Comparison of ENCODE assay signal across 8 cellular contexts in the genomic region with DNA sequence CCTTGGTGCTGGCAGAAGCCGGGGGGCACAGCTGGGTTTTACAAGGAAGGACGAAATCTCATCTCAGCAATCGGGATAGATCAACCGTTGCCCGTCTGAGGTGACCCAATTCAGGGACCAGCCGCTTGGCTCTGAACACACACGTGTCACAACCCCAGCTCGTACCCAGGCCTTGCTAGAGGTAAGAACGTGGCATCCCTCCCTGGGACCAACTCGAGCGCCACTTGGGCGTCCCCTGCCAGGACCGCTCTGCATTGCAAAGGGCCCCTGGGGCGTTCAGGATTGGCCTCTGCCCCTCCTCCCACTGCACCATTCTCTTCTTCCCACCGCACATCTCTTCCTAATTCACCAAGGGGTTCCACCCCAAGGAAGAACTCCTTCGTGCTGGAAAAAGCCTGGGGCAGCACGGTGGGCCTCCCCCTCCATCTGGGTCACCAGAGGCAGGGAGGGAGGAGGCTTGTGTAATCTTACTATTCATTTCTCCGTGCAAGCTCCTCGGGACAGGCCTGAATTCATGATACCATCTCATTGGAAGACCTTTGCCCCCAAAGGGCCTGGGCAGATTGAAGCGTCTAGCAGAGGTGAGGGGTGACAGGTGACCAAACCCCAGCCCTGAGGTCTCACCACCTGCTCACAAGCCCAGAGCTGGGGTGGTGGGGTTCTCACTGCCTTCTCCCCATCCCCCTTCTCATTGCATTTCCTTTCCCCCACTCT.
DNase-seq lines count a peak whose midpoint lies in the region; ATAC-seq and TF ChIP-seq lines count a peak whose summit lies in the region.

No MANE protein-coding gene starts in this region.

- no peak for ATAC-seq in activated CD8-positive, alpha-beta T cell treated with anti-CD3 and anti-CD28 coated beads, Interleukin-2, amount 10 ng/mL, durations not matched to agents 7 days and 5 days
- ATAC-seq in activated CD8-positive, alpha-beta T cell treated with anti-CD3 and anti-CD28 coated beads for 36 hours = no peak
- ATAC-seq in upper lobe of left lung (ENCODE audit: low FRiP score in 2 of 2) (peak in 1 of 2 donors; percentile 6), GM18861 (IDR thresholded peaks at IDR 0.05; ENCODE audit: unreplicated experiment) (no peak), HG02610 (IDR thresholded peaks at IDR 0.05; ENCODE audit: unreplicated experiment) (no peak)

- peaks cover 30% of the 10 kb centered on the region for H3K27me3 Mint-ChIP-seq in activated CD8-positive, alpha-beta T cell treated with anti-CD3 and anti-CD28 coated beads, Interleukin-2, amount 10 ng/mL, durations not matched to agents 7 days and 5 days (ENCODE audit: low read depth)
- peaks cover 8% of the 10 kb centered on the region for H3K27me3 Mint-ChIP-seq in activated CD8-positive, alpha-beta T cell treated with anti-CD3 and anti-CD28 coated beads for 36 hours
- no peaks in the 10 kb centered on the region for H3K27me3 Mint-ChIP-seq in dendritic cell treated with granulocyte-macrophage colony-stimulating factor and Interleukin-4, amounts not matched to agents 40 ng/mL and 50 ng/mL, for 4 days

- no peaks in the 10 kb centered on the region for H3K9me3 Mint-ChIP-seq in activated CD8-positive, alpha-beta T cell treated with anti-CD3 and anti-CD28 coated beads, Interleukin-2, amount 10 ng/mL, durations not matched to agents 7 days and 5 days (ENCODE audit: insufficient read depth)
- H3K9me3 Mint-ChIP-seq in activated CD8-positive, alpha-beta T cell treated with anti-CD3 and anti-CD28 coated beads for 36 hours = no peaks in the 10 kb centered on the region
- H3K9me3 Mint-ChIP-seq in dendritic cell treated with granulocyte-macrophage colony-stimulating factor and Interleukin-4, amounts not matched to agents 40 ng/mL and 50 ng/mL, for 4 days = no peaks in the 10 kb centered on the region

- H3K27ac Mint-ChIP-seq in activated CD8-positive, alpha-beta T cell treated with anti-CD3 and anti-CD28 coated beads, Interleukin-2, amount 10 ng/mL, durations not matched to agents 7 days and 5 days = peak overlapping the region; percentile 3
- H3K27ac Mint-ChIP-seq in activated CD8-positive, alpha-beta T cell treated with anti-CD3 and anti-CD28 coated beads for 36 hours = no peak overlapping the region
- peak overlapping the region; percentile 94 for H3K27ac Mint-ChIP-seq in dendritic cell treated with granulocyte-macrophage colony-stimulating factor and Interleukin-4, amounts not matched to agents 40 ng/mL and 50 ng/mL, for 4 days

- no peaks in the 10 kb centered on the region for H3K27me3 ChIP-seq in upper lobe of left lung

- TF ChIP-seq CTCF in activated CD8-positive, alpha-beta T cell treated with anti-CD3 and anti-CD28 coated beads for 36 hours (IDR thresholded peaks at IDR 0.05) = no peak
- TF ChIP-seq CTCF in upper lobe of left lung (IDR thresholded peaks at IDR 0.05) = no peak

- peak overlapping the region; percentile 88 for H3K27ac ChIP-seq in mesodermal cell (ENCODE audit: low read depth, low read length, severe bottlenecking)
- peak overlapping the region; percentile 75 to 94 (median 87) for H3K27ac ChIP-seq in upper lobe of left lung

- 35% methylated on average over 14 to 16 of the region's 20 CpGs for WGBS in mesodermal cell (ENCODE audit: insufficient coverage in 2 of 2), 2 experiments
- 50 to 74% methylated on average over 11 to 20 of the region's 20 CpGs for WGBS in upper lobe of left lung, 2 donors

- H3K9me3 ChIP-seq in mesodermal cell (ENCODE audit: control insufficient read depth, low read length) (no peaks in the 10 kb centered on the region), upper lobe of left lung (no peaks in the 10 kb centered on the region)

- no peak for TF ChIP-seq POLR2A in upper lobe of left lung (IDR thresholded peaks at IDR 0.05)

- no peaks in the 10 kb centered on the region for H3K36me3 ChIP-seq in mesodermal cell (ENCODE audit: control insufficient read depth, insufficient read depth, low read length)
- no peaks in the 10 kb centered on the region for H3K36me3 ChIP-seq in upper lobe of left lung

- no peak for DNase-seq in activated CD8-positive, alpha-beta T cell treated with anti-CD3 and anti-CD28 coated beads, Interleukin-2, amount 10 ng/mL, durations not matched to agents 7 days and 5 days
- no peak for DNase-seq in activated CD8-positive, alpha-beta T cell treated with anti-CD3 and anti-CD28 coated beads for 36 hours
- DNase-seq in upper lobe of left lung (no peak), D341Med (ENCODE audit: low spot score) (no peak)

- H3K4me1 ChIP-seq in mesodermal cell (ENCODE audit: control insufficient read depth, insufficient read depth, low read length, poor library complexity, severe bottlenecking) = peaks cover 29% of the 10 kb centered on the region
- peaks cover 29 to 47% (median 35%) of the 10 kb centered on the region in 4 donors for H3K4me1 ChIP-seq in upper lobe of left lung

- H3K36me3 Mint-ChIP-seq in activated CD8-positive, alpha-beta T cell treated with anti-CD3 and anti-CD28 coated beads, Interleukin-2, amount 10 ng/mL, durations not matched to agents 7 days and 5 days (ENCODE audit: low read depth) = no peaks in the 10 kb centered on the region
- H3K36me3 Mint-ChIP-seq in activated CD8-positive, alpha-beta T cell treated with anti-CD3 and anti-CD28 coated beads for 36 hours (ENCODE audit: low read depth) = no peaks in the 10 kb centered on the region
- peaks cover 71% of the 10 kb centered on the region for H3K36me3 Mint-ChIP-seq in dendritic cell treated with granulocyte-macrophage colony-stimulating factor and Interleukin-4, amounts not matched to agents 40 ng/mL and 50 ng/mL, for 4 days (ENCODE audit: low read depth)

- POLR2A ChIA-PET in activated CD8-positive, alpha-beta T cell treated with anti-CD3 and anti-CD28 coated beads, Interleukin-2, amount 10 ng/mL, durations not matched to agents 7 days and 5 days (lab: Charles Lee) = no interaction called here
- POLR2A ChIA-PET in activated CD8-positive, alpha-beta T cell treated with anti-CD3 and anti-CD28 coated beads for 36 hours (lab: Charles Lee) = interaction anchor here (0.8 to 0.9 kb wide), 2 partner anchors 9 to 22 kb away, joined by 3 to 4 read pairs; no protein-coding TSS in a partner anchor

- H3K4me3 ChIP-seq in mesodermal cell (ENCODE audit: extremely low read depth, insufficient read depth, low read length, poor library complexity, severe bottlenecking) (no peak overlapping the region), upper lobe of left lung (peak overlapping the region in 3 of 4 donors; percentile 26 to 47 (median 44))

- intact Hi-C loops in activated CD8-positive, alpha-beta T cell treated with anti-CD3 and anti-CD28 coated beads for 36 hours (cut with micrococcal nuclease) = no loop called here
- intact Hi-C loops in dendritic cell treated with granulocyte-macrophage colony-stimulating factor and Interleukin-4, amounts not matched to agents 40 ng/mL and 50 ng/mL, for 4 days (cut with micrococcal nuclease) = loop anchor here (10.0 kb wide), 2 partner anchors 50 to 520 kb away; no protein-coding TSS in a partner anchor

- peaks cover 13% of the 10 kb centered on the region for H3K4me1 Mint-ChIP-seq in activated CD8-positive, alpha-beta T cell treated with anti-CD3 and anti-CD28 coated beads, Interleukin-2, amount 10 ng/mL, durations not matched to agents 7 days and 5 days (ENCODE audit: low read depth)
- H3K4me1 Mint-ChIP-seq in activated CD8-positive, alpha-beta T cell treated with anti-CD3 and anti-CD28 coated beads for 36 hours (ENCODE audit: low read depth) = peaks cover 5% of the 10 kb centered on the region
- H3K4me1 Mint-ChIP-seq in dendritic cell treated with granulocyte-macrophage colony-stimulating factor and Interleukin-4, amounts not matched to agents 40 ng/mL and 50 ng/mL, for 4 days (ENCODE audit: low read depth) = peaks cover 94% of the 10 kb centered on the region

- H3K4me3 Mint-ChIP-seq in activated CD8-positive, alpha-beta T cell treated with anti-CD3 and anti-CD28 coated beads, Interleukin-2, amount 10 ng/mL, durations not matched to agents 7 days and 5 days = no peak overlapping the region
- H3K4me3 Mint-ChIP-seq in activated CD8-positive, alpha-beta T cell treated with anti-CD3 and anti-CD28 coated beads for 36 hours = no peak overlapping the region
- peak overlapping the region; percentile 61 for H3K4me3 Mint-ChIP-seq in dendritic cell treated with granulocyte-macrophage colony-stimulating factor and Interleukin-4, amounts not matched to agents 40 ng/mL and 50 ng/mL, for 4 days

- CTCF ChIA-PET in activated CD8-positive, alpha-beta T cell treated with anti-CD3 and anti-CD28 coated beads, Interleukin-2, amount 10 ng/mL, durations not matched to agents 7 days and 5 days (lab: Charles Lee) = interaction anchor here (0.8 to 2.7 kb wide), 8 partner anchors 13 to 516 kb away, joined by 3 to 9 read pairs (median 3); no protein-coding TSS in a partner anchor
- CTCF ChIA-PET in activated CD8-positive, alpha-beta T cell treated with anti-CD3 and anti-CD28 coated beads for 36 hours (lab: Charles Lee) = interaction anchor here (0.8 to 5.4 kb wide), 11 partner anchors 20 to 518 kb away, joined by 3 to 27 read pairs (median 4); no protein-coding TSS in a partner anchor

- no peak for TF ChIP-seq EP300 in upper lobe of left lung (IDR thresholded peaks at IDR 0.05)
